Comparison of ENCODE assay signal across 12 cellular contexts in genomic region chr3:186825842-186826241, GRCh38. TPM values are rescaled to one million over a fixed set of nuclear protein-coding genes. Genes with fewer than 3 reads are reported as not detected.
DNase-seq lines count a peak whose midpoint lies in the region; ATAC-seq and TF ChIP-seq lines count a peak whose summit lies in the region.
"Not testable (repeated sequence)": the region's sequence is repeated elsewhere in the genome, so short reads cannot be mapped to it uniquely, and the experiment has no call there.
"Had no signal": no experiment of that assay in that cellular context is flagged by ENCODE, and none has a peak within 500 bp of the region (broad histone marks: within the 10 kb centered on the region; RNA-seq: fewer than 3 reads in every experiment).

No MANE protein-coding gene starts in this region.

- H3K36me3 ChIP-seq in CD4-positive, alpha-beta memory T cell (ENCODE audit: insufficient read depth, low read length); HUES64 (ENCODE audit: insufficient read depth, low read length); OCI-LY3 (replicated peaks; ENCODE audit: low read depth, low read length); hepatocyte (replicated peaks; ENCODE audit: insufficient read depth, low read depth); subcutaneous abdominal adipose tissue (ENCODE audit: control insufficient read depth in 5 of 5, insufficient read depth in 5 of 5, low read length in 5 of 5): not testable (repeated sequence)

- H3K4me1 Mint-ChIP-seq in CD4-positive, alpha-beta memory T cell: peaks cover 5 to 16% (median 12%) of the 10 kb centered on the region in 4 donors
- peaks cover 19% of the 10 kb centered on the region for H3K4me1 Mint-ChIP-seq in activated T-cell treated with anti-CD3 and anti-CD28 coated beads, Interleukin-2, amount 50 U/mL, for 4 hours (ENCODE audit: low read depth)
- peaks cover 23% of the 10 kb centered on the region for H3K4me1 Mint-ChIP-seq in central memory CD8-positive, alpha-beta T cell
- peaks cover 31% of the 10 kb centered on the region for H3K4me1 Mint-ChIP-seq in nephron progenitor cell

- H4K20me1 ChIP-seq in OCI-LY3 (ENCODE audit: insufficient read depth, low read length); hepatocyte (ENCODE audit: insufficient read depth, poor library complexity, severe bottlenecking): not testable (repeated sequence)

- H3K4me3 ChIP-seq in CD4-positive, alpha-beta memory T cell (ENCODE audit: low read length in 2 of 2); hepatocyte: not testable (repeated sequence)
- H3K4me3 ChIP-seq in HUES64 (ENCODE audit: low read length) (peak overlapping the region; percentile 67), OCI-LY3 (ENCODE audit: low read length) (peak overlapping the region; percentile 84), subcutaneous abdominal adipose tissue (ENCODE audit: low read depth in 1 of 5, low read length in 5 of 5) (peak overlapping the region; percentile 57 to 74 (median 62))

- TF ChIP-seq CTCF in OCI-LY3 (IDR thresholded peaks at IDR 0.05; ENCODE audit: low read depth, low read length); hepatocyte (IDR thresholded peaks at IDR 0.05; ENCODE audit: poor library complexity); nephron progenitor cell (IDR thresholded peaks at IDR 0.05): not testable (repeated sequence)

- not testable (repeated sequence) for H3K9me3 Mint-ChIP-seq in CD4-positive, alpha-beta memory T cell; activated T-cell treated with anti-CD3 and anti-CD28 coated beads, Interleukin-2, amount 50 U/mL, for 4 hours; central memory CD8-positive, alpha-beta T cell; nephron progenitor cell

- H3K4me3 Mint-ChIP-seq in CD4-positive, alpha-beta memory T cell: peak overlapping the region; percentile 44 to 93 (median 72)
- H3K4me3 Mint-ChIP-seq in activated T-cell treated with anti-CD3 and anti-CD28 coated beads, Interleukin-2, amount 50 U/mL, for 4 hours: peak overlapping the region; percentile 79
- H3K4me3 Mint-ChIP-seq in central memory CD8-positive, alpha-beta T cell: peak overlapping the region; percentile 47
- peak overlapping the region; percentile 81 for H3K4me3 Mint-ChIP-seq in nephron progenitor cell

- H2AFZ ChIP-seq in OCI-LY3 (ENCODE audit: low read depth, low read length); hepatocyte: not testable (repeated sequence)

- H3K79me2 ChIP-seq in OCI-LY3 (ENCODE audit: low read length); hepatocyte: not testable (repeated sequence)

- H3K9me2 ChIP-seq in hepatocyte (replicated peaks; ENCODE audit: insufficient read depth): not testable (repeated sequence)

- peak overlapping the region in 2 of 7 donors; percentile 31 to 36 for H3K27ac Mint-ChIP-seq in CD4-positive, alpha-beta memory T cell
- not testable (repeated sequence) for H3K27ac Mint-ChIP-seq in central memory CD8-positive, alpha-beta T cell (ENCODE audit: low read depth); nephron progenitor cell

- not testable (repeated sequence) for H3K27ac ChIP-seq in CD4-positive, alpha-beta memory T cell (ENCODE audit: low read depth, low read length); HUES64 (ENCODE audit: low read depth, low read length); OCI-LY3 (ENCODE audit: low read length); hepatocyte
- H3K27ac ChIP-seq in subcutaneous abdominal adipose tissue (ENCODE audit: low read depth, low read length): peak overlapping the region; percentile 60

- peak overlapping the region; percentile 98 for H3K4me2 ChIP-seq in OCI-LY3 (ENCODE audit: low read length)
- H3K4me2 ChIP-seq in hepatocyte: peak overlapping the region; percentile 100

- intact Hi-C loops in CD4-positive, alpha-beta memory T cell (cut with micrococcal nuclease): loop anchor here (5.0 kb wide), 2 partner anchors 311 to 569 kb away; partner anchors contain the start of gene RPL39L

- not testable (repeated sequence) for H3K36me3 Mint-ChIP-seq in CD4-positive, alpha-beta memory T cell; activated T-cell treated with anti-CD3 and anti-CD28 coated beads, Interleukin-2, amount 50 U/mL, for 4 hours (ENCODE audit: insufficient read depth); central memory CD8-positive, alpha-beta T cell (ENCODE audit: insufficient read depth); nephron progenitor cell (ENCODE audit: low read depth)

- H3K9me3 ChIP-seq in CD4-positive, alpha-beta memory T cell (ENCODE audit: control insufficient read depth in 1 of 2, low read length in 2 of 2); HUES64 (ENCODE audit: insufficient read depth, low read depth, low read length); OCI-LY3 (ENCODE audit: insufficient read depth, low read length); hepatocyte (ENCODE audit: low read depth); subcutaneous abdominal adipose tissue (ENCODE audit: control insufficient read depth in 5 of 5, low read length in 5 of 5): not testable (repeated sequence)

- WGBS in HUES64: 15% methylated on average over 6 of the region's 6 CpGs
- 39% methylated on average over 6 of the region's 6 CpGs for WGBS in hepatocyte (ENCODE audit: low lambda C conversion rate, missing lambda C conversion rate)

- DNase-seq in CD4-positive, alpha-beta memory T cell; activated T-cell treated with anti-CD3 and anti-CD28 coated beads, Interleukin-2, amount 50 U/mL, for 4 hours; central memory CD8-positive, alpha-beta T cell (ENCODE audit: low spot score in 2 of 2); hepatocyte (ENCODE audit: low spot score); nephron progenitor cell: not testable (repeated sequence)

- peaks cover 14% of the 10 kb centered on the region for H3K27me3 ChIP-seq in CD4-positive, alpha-beta memory T cell (ENCODE audit: insufficient read depth, low read length)
- H3K27me3 ChIP-seq in HUES64 (ENCODE audit: insufficient read depth, low read length) (peaks cover 71% of the 10 kb centered on the region), OCI-LY3 (ENCODE audit: low read depth, low read length) (peaks cover 29% of the 10 kb centered on the region), hepatocyte (peaks cover 55% of the 10 kb centered on the region), subcutaneous abdominal adipose tissue (ENCODE audit: control insufficient read depth in 5 of 5, insufficient read depth in 4 of 5, low read length in 5 of 5) (peaks cover 3 to 31% (median 25%) of the 10 kb centered on the region in 5 donors)

- CTCF ChIA-PET in CD4-positive, alpha-beta memory T cell (lab: Charles Lee; ENCODE audit: partially characterized antibody): interaction anchor here (9.8 kb wide), 1 partner anchor 212 kb away, joined by 278 read pairs; the partner anchor contains the start of gene AHSG

- H3K9ac ChIP-seq in HUES64 (ENCODE audit: low read depth, low read length): not testable (repeated sequence)
- H3K9ac ChIP-seq in OCI-LY3 (ENCODE audit: low read length) (peak overlapping the region; percentile 80), subcutaneous abdominal adipose tissue (ENCODE audit: low read length in 5 of 5) (peak overlapping the region in 3 of 5 donors; percentile 30 to 74 (median 66))

- peak; percentile 2 to 3 for ATAC-seq in activated T-cell treated with anti-CD3 and anti-CD28 coated beads, Interleukin-2, amount 50 U/mL, for 4 hours
- ATAC-seq in central memory CD8-positive, alpha-beta T cell (replicated peaks; ENCODE audit: extremely low read depth, poor library complexity, severe bottlenecking): not testable (repeated sequence)

- POLR2A ChIA-PET in CD4-positive, alpha-beta memory T cell (lab: Charles Lee; ENCODE audit: partially characterized antibody): interaction anchor here (0.6 to 5.0 kb wide), 5 partner anchors 19 to 209 kb away, joined by 3 to 71 read pairs (median 6); partner anchors contain the start of genes EIF4A2 and RFC4

- peaks cover 20 to 27% of the 10 kb centered on the region in 2 donors for H3K27me3 Mint-ChIP-seq in CD4-positive, alpha-beta memory T cell
- peaks cover 39% of the 10 kb centered on the region for H3K27me3 Mint-ChIP-seq in activated T-cell treated with anti-CD3 and anti-CD28 coated beads, Interleukin-2, amount 50 U/mL, for 4 hours (ENCODE audit: low read depth)
- peaks cover 46% of the 10 kb centered on the region for H3K27me3 Mint-ChIP-seq in central memory CD8-positive, alpha-beta T cell
- H3K27me3 Mint-ChIP-seq in nephron progenitor cell (ENCODE audit: low read depth, poor library complexity): peaks cover 61% of the 10 kb centered on the region

- H3K4me1 ChIP-seq in CD4-positive, alpha-beta memory T cell (ENCODE audit: insufficient read depth, low read length): peaks cover 25% of the 10 kb centered on the region
- H3K4me1 ChIP-seq in HUES64 (ENCODE audit: insufficient read depth, low read length) (peaks cover 23% of the 10 kb centered on the region), OCI-LY3 (ENCODE audit: low read length) (peaks cover 32% of the 10 kb centered on the region), subcutaneous abdominal adipose tissue (ENCODE audit: control insufficient read depth in 5 of 5, insufficient read depth in 5 of 5, low read length in 5 of 5) (peaks cover 4 to 32% (median 28%) of the 10 kb centered on the region in 5 donors)
- not testable (repeated sequence) for H3K4me1 ChIP-seq in hepatocyte (ENCODE audit: insufficient read depth)

RNA-seq across cellular contexts. Expression of gene ADIPOQ, which starts 16.7 kb away (rescaled TPM):
- total RNA-seq in CD4-positive, alpha-beta memory T cell: not detected
- not detected for polyA plus RNA-seq in CD4-positive, alpha-beta memory T cell
- not detected for polyA plus RNA-seq in HUES64 (2013, experiment 1 of 2)
- polyA plus RNA-seq in HUES64 (2013, experiment 2 of 2): not detected
- not detected for total RNA-seq in activated T-cell treated with anti-CD3 and anti-CD28 coated beads, Interleukin-2, amount 50 U/mL, for 4 hours
- total RNA-seq in hepatocyte: not detected in 2 replicates
- not detected in 2 replicates for polyA plus RNA-seq in hepatocyte
- total RNA-seq: Daoy, H4, liver, occipital lobe had no signal

RNA-seq across cellular contexts. Expression of gene RFC4, which starts 19.6 kb away (rescaled TPM):
- total RNA-seq in CD4-positive, alpha-beta memory T cell: 10 to 100 TPM; 21.5 to 24.6 TPM
- 10 to 100 TPM; 18.4 to 19.0 TPM for polyA plus RNA-seq in CD4-positive, alpha-beta memory T cell
- 113 TPM for polyA plus RNA-seq in HUES64 (2013, experiment 1 of 2)
- 112 TPM for polyA plus RNA-seq in HUES64 (2013, experiment 2 of 2)
- 10 to 100 TPM; 91.0 to 92.4 (median 92.2) TPM for total RNA-seq in activated T-cell treated with anti-CD3 and anti-CD28 coated beads, Interleukin-2, amount 50 U/mL, for 4 hours
- 24.8 and 28.6 TPM in 2 replicates for total RNA-seq in hepatocyte
- polyA plus RNA-seq in hepatocyte: 14.9 and 22.3 TPM in 2 replicates

RNA-seq across cellular contexts. Expression of gene EIF4A2, which starts 42.5 kb away (rescaled TPM):
- 100 to 1,000 TPM; 589 to 632 TPM for total RNA-seq in CD4-positive, alpha-beta memory T cell
- 100 to 1,000 TPM; 242 to 270 TPM for polyA plus RNA-seq in CD4-positive, alpha-beta memory T cell
- 366 TPM for polyA plus RNA-seq in HUES64 (2013, experiment 1 of 2)
- polyA plus RNA-seq in HUES64 (2013, experiment 2 of 2): 489 TPM
- 100 to 1,000 TPM; 665 to 738 (median 720) TPM for total RNA-seq in activated T-cell treated with anti-CD3 and anti-CD28 coated beads, Interleukin-2, amount 50 U/mL, for 4 hours
- total RNA-seq in hepatocyte: 558 and 589 TPM in 2 replicates
- polyA plus RNA-seq in hepatocyte: 155 and 195 TPM in 2 replicates
